14 cellular contexts compared by ENCODE assay signal in the genomic region with DNA sequence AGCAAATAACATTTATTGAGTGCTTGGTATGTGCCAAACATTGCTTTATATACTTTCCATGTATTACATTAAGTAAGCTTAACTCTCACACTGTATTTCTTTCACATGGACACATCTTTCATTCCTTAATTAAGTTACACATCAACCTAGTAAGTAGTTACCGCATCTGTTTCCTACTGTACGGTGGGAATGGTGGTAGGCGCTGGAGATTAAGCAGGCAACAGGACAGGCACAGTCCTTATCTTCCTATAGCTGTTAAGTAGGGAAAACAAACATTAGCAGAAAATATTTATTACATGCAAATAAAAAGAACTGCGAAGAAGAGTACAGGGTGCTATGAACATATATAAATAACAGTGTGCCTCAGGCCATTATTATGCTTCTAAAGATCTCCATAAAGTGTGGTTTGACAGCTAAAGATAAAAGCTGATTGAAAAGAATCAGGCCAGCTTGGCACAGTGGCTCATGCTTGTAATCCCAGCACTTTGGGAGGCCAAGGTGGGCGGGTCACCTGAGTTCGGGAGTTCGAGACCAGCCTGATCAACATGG.
A peak's percentile ranks its signal among the peaks of the same experiment; 100 is the strongest.
DNase-seq lines count a peak whose midpoint lies in the region; ATAC-seq and TF ChIP-seq lines count a peak whose summit lies in the region.
"Had no signal": no experiment of that assay in that cellular context is flagged by ENCODE, and none has a peak within 500 bp of the region (broad histone marks: within the 10 kb centered on the region; RNA-seq: fewer than 3 reads in every experiment).

No MANE protein-coding gene starts in this region.

- H3K4me1 Mint-ChIP-seq in nephron progenitor cell, result no peaks in the 10 kb centered on the region
- H3K4me1 Mint-ChIP-seq in CD8-positive, alpha-beta memory T cell, result no peaks in the 10 kb centered on the region
- no peaks in the 10 kb centered on the region for H3K4me1 Mint-ChIP-seq in CD4-positive, alpha-beta memory T cell

- peaks cover under 1% of the 10 kb centered on the region for H3K27me3 Mint-ChIP-seq in nephron progenitor cell (ENCODE audit: low read depth, poor library complexity)
- H3K27me3 Mint-ChIP-seq in CD8-positive, alpha-beta memory T cell, result peaks cover 0 to 4% of the 10 kb centered on the region in 2 donors
- H3K27me3 Mint-ChIP-seq in CD4-positive, alpha-beta memory T cell, result no peaks in the 10 kb centered on the region

- no peaks in the 10 kb centered on the region for H3K27me3 ChIP-seq in CD8-positive, alpha-beta memory T cell (ENCODE audit: insufficient read depth, low read length, poor library complexity, severe bottlenecking)
- H3K27me3 ChIP-seq in CD4-positive, alpha-beta memory T cell (ENCODE audit: insufficient read depth, low read length), result no peaks in the 10 kb centered on the region

- CTCF ChIA-PET in CD8-positive, alpha-beta memory T cell (lab: Charles Lee), result no interaction called here
- CTCF ChIA-PET in CD4-positive, alpha-beta memory T cell (lab: Charles Lee; ENCODE audit: partially characterized antibody), result interaction anchor here (0.6 kb wide), 1 partner anchor 32 kb away, joined by 3 read pairs; no protein-coding TSS in a partner anchor

- H3K36me3 Mint-ChIP-seq in nephron progenitor cell (ENCODE audit: low read depth), result no peaks in the 10 kb centered on the region
- H3K36me3 Mint-ChIP-seq in CD8-positive, alpha-beta memory T cell, result no peaks in the 10 kb centered on the region
- no peaks in the 10 kb centered on the region for H3K36me3 Mint-ChIP-seq in CD4-positive, alpha-beta memory T cell

- H3K27ac Mint-ChIP-seq in nephron progenitor cell, result peak overlapping the region; percentile 42
- H3K27ac Mint-ChIP-seq in CD8-positive, alpha-beta memory T cell, result no peak overlapping the region
- no peak overlapping the region for H3K27ac Mint-ChIP-seq in CD4-positive, alpha-beta memory T cell

- H3K4me3 Mint-ChIP-seq in nephron progenitor cell, result no peak overlapping the region
- H3K4me3 Mint-ChIP-seq in CD8-positive, alpha-beta memory T cell, result no peak overlapping the region
- H3K4me3 Mint-ChIP-seq in CD4-positive, alpha-beta memory T cell, result no peak overlapping the region

- no peaks in the 10 kb centered on the region for H3K9me3 ChIP-seq in CD8-positive, alpha-beta memory T cell (ENCODE audit: low read length)
- no peaks in the 10 kb centered on the region for H3K9me3 ChIP-seq in CD4-positive, alpha-beta memory T cell (ENCODE audit: control insufficient read depth in 1 of 2, low read length in 2 of 2)

- ATAC-seq in SK-N-SH treated with all-trans-retinoic acid at 6 μM for 48 hours, result no peak; the same call in 2 of the 3 replicates

- no peak overlapping the region for H3K4me3 ChIP-seq in CD8-positive, alpha-beta memory T cell (ENCODE audit: low read length)
- no peak overlapping the region for H3K4me3 ChIP-seq in CD4-positive, alpha-beta memory T cell (ENCODE audit: low read length in 2 of 2)

- intact Hi-C loops in CD4-positive, alpha-beta memory T cell (cut with micrococcal nuclease), result no loop called here

- peak; percentile 4 for DNase-seq in NCI-H526 treated with DMSO at 0.1 percent for 48 hours (lab: John Stamatoyannopoulos, UW)
- no peak for DNase-seq in NCI-H526 (lab: John Stamatoyannopoulos, UW)
- peak; percentile 18 for DNase-seq in NCI-H1048 (lab: John Stamatoyannopoulos, UW)
- DNase-seq in nephron progenitor cell, result no peak
- no peak for DNase-seq in CD8-positive, alpha-beta memory T cell
- no peak for DNase-seq in central memory CD4-positive, alpha-beta T cell
- DNase-seq in CD4-positive, alpha-beta memory T cell, result no peak
- DNase-seq: 8988T, C1 segment of cervical spinal cord, Calu3, DMS 273 treated with DMSO at 0.1 percent for 48 hours, HCEC 1CT, IMR-90 had no signal

- H3K27ac ChIP-seq in CD8-positive, alpha-beta memory T cell (ENCODE audit: low read depth, low read length), result no peak overlapping the region
- H3K27ac ChIP-seq in CD4-positive, alpha-beta memory T cell (ENCODE audit: low read depth, low read length), result no peak overlapping the region

- POLR2A ChIA-PET in CD8-positive, alpha-beta memory T cell (lab: Charles Lee), result no interaction called here
- POLR2A ChIA-PET in CD4-positive, alpha-beta memory T cell (lab: Charles Lee; ENCODE audit: partially characterized antibody), result no interaction called here

- no peak for TF ChIP-seq CTCF in nephron progenitor cell (IDR thresholded peaks at IDR 0.05)

- no peaks in the 10 kb centered on the region for H3K9me3 Mint-ChIP-seq in nephron progenitor cell
- no peaks in the 10 kb centered on the region for H3K9me3 Mint-ChIP-seq in CD8-positive, alpha-beta memory T cell
- no peaks in the 10 kb centered on the region for H3K9me3 Mint-ChIP-seq in CD4-positive, alpha-beta memory T cell

- no peaks in the 10 kb centered on the region for H3K36me3 ChIP-seq in CD8-positive, alpha-beta memory T cell (ENCODE audit: insufficient read depth, low read length)
- H3K36me3 ChIP-seq in CD4-positive, alpha-beta memory T cell (ENCODE audit: insufficient read depth, low read length), result no peaks in the 10 kb centered on the region

- no peaks in the 10 kb centered on the region for H3K4me1 ChIP-seq in CD8-positive, alpha-beta memory T cell (ENCODE audit: insufficient read depth, low read length)
- no peaks in the 10 kb centered on the region for H3K4me1 ChIP-seq in CD4-positive, alpha-beta memory T cell (ENCODE audit: insufficient read depth, low read length)

TF ChIP-seq in SK-N-SH treated with all-trans-retinoic acid at 6 μM for 48 hours, 23 proteins besides CTCF, POLR2A, EP300 and RAD21 (continues in another document):
- TF ChIP-seq PPARA (CRISPR knock-in tag; IDR thresholded peaks at IDR 0.05; ENCODE audit: borderline replicate concordance) (no peak), CSDC2 (CRISPR knock-in tag; IDR thresholded peaks at IDR 0.05) (no peak), ZFP3 (CRISPR knock-in tag; IDR thresholded peaks at IDR 0.05) (no peak), RARB (CRISPR knock-in tag; IDR thresholded peaks at IDR 0.05) (no peak), BACH2 (CRISPR knock-in tag; IDR thresholded peaks at IDR 0.05; ENCODE audit: borderline replicate concordance) (no peak), ZFP30 (CRISPR knock-in tag; IDR thresholded peaks at IDR 0.05) (no peak), TCF4 (CRISPR knock-in tag; IDR thresholded peaks at IDR 0.05; ENCODE audit: borderline replicate concordance) (peak; percentile 58), ZC3H10 (CRISPR knock-in tag; IDR thresholded peaks at IDR 0.05) (no peak)
- TF ChIP-seq, protein P1, sequence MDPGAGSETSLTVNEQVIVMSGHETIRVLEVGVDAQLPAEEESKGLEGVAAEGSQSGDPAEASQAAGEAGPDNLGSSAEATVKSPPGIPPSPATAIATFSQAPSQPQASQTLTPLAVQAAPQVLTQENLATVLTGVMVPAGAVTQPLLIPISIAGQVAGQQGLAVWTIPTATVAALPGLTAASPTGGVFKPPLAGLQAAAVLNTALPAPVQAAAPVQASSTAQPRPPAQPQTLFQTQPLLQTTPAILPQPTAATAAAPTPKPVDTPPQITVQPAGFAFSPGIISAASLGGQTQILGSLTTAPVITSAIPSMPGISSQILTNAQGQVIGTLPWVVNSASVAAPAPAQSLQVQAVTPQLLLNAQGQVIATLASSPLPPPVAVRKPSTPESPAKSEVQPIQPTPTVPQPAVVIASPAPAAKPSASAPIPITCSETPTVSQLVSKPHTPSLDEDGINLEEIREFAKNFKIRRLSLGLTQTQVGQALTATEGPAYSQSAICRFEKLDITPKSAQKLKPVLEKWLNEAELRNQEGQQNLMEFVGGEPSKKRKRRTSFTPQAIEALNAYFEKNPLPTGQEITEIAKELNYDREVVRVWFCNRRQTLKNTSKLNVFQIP (CRISPR knock-in tag; IDR thresholded peaks at IDR 0.05; ENCODE audit: borderline replicate concordance, low read depth), result no peak
- TF ChIP-seq, protein P2, sequence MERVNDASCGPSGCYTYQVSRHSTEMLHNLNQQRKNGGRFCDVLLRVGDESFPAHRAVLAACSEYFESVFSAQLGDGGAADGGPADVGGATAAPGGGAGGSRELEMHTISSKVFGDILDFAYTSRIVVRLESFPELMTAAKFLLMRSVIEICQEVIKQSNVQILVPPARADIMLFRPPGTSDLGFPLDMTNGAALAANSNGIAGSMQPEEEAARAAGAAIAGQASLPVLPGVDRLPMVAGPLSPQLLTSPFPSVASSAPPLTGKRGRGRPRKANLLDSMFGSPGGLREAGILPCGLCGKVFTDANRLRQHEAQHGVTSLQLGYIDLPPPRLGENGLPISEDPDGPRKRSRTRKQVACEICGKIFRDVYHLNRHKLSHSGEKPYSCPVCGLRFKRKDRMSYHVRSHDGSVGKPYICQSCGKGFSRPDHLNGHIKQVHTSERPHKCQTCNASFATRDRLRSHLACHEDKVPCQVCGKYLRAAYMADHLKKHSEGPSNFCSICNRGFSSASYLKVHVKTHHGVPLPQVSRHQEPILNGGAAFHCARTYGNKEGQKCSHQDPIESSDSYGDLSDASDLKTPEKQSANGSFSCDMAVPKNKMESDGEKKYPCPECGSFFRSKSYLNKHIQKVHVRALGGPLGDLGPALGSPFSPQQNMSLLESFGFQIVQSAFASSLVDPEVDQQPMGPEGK (CRISPR knock-in tag; IDR thresholded peaks at IDR 0.05; ENCODE audit: borderline replicate concordance), result no peak
- TF ChIP-seq, protein P3, sequence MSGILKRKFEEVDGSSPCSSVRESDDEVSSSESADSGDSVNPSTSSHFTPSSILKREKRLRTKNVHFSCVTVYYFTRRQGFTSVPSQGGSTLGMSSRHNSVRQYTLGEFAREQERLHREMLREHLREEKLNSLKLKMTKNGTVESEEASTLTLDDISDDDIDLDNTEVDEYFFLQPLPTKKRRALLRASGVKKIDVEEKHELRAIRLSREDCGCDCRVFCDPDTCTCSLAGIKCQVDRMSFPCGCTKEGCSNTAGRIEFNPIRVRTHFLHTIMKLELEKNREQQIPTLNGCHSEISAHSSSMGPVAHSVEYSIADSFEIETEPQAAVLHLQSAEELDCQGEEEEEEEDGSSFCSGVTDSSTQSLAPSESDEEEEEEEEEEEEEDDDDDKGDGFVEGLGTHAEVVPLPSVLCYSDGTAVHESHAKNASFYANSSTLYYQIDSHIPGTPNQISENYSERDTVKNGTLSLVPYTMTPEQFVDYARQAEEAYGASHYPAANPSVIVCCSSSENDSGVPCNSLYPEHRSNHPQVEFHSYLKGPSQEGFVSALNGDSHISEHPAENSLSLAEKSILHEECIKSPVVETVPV (CRISPR knock-in tag; IDR thresholded peaks at IDR 0.05), result no peak

Comparison
In these comparisons a context has a peak if more than half of its experiments do, and no peak if none do; other contexts are left out.
1. DNase-seq: peak in NCI-H526 treated with DMSO at 0.1 percent for 48 hours (single experiment) and NCI-H1048 (single experiment); none in NCI-H526 (0 of 2), nephron progenitor cell (single experiment), CD8-positive, alpha-beta memory T cell (0 of 5), central memory CD4-positive, alpha-beta T cell (single experiment) and CD4-positive, alpha-beta memory T cell (0 of 5).